9 cellular contexts compared by ENCODE assay signal in the genomic region with DNA sequence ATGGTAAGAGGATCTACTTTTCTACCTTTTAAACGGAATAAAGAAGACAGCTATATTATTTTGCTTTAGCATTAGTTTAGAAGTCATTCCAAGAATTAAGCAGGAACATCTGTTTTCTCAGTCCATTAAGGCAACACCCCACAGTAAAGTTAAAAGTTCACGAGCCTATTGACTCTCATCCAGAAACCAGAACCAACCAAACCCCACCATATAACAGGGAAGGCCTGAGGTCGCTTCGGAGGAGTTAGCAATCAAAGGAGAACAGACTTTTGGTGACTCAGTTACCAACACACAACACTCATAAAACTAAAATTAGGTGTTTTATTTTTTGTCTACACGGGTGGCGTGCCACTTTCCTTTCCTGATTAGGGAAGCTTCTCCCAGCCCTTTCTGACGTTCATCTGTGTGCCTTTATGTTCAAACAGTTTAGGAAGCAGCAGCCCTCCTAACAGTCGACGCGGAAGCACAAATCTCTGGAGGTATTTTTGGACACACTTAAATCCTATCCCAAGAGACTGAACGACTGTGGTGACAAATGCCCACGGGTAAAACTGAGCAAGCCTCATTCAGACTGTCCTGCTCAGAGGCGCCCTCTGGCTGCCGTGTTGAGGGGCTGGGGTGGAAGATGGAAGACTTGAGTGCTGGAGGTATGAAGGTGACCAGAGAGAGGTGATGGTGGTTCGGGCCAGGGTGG. TPM values are rescaled to one million over a fixed set of nuclear protein-coding genes. Genes with fewer than 3 reads are reported as not detected.
DNase-seq lines count a peak whose midpoint lies in the region; ATAC-seq and TF ChIP-seq lines count a peak whose summit lies in the region.
"Had no signal": no experiment of that assay in that cellular context is flagged by ENCODE, and none has a peak within 500 bp of the region (broad histone marks: within the 10 kb centered on the region; RNA-seq: fewer than 3 reads in every experiment).

No MANE protein-coding gene starts in this region.

- peak; percentile 97 for TF ChIP-seq CTCF in A673 (conservative IDR thresholded peaks at IDR 0.05; ENCODE audit: low read depth, low read length)

- H3K4me3 ChIP-seq in A673 (ENCODE audit: low read depth, low read length, poor library complexity, severe bottlenecking) (no peak overlapping the region), stomach smooth muscle (ENCODE audit: low read length in 2 of 2) (peak overlapping the region; percentile 13 to 40)

- H3K27ac Mint-ChIP-seq in natural killer cell treated with Interleukin-12 subunit alpha and Interleukin-12 subunit beta and Interleukin-15 and Interleukin-18, amount 100 ng/mL, for 72 hours = no peak overlapping the region

- H3K4me3 Mint-ChIP-seq in natural killer cell treated with Interleukin-12 subunit alpha and Interleukin-12 subunit beta and Interleukin-15 and Interleukin-18, amount 100 ng/mL, for 72 hours = no peak overlapping the region

- BruUV-seq in A673 (replicated peaks; lab: Mats Ljungman, UMichigan) = no TSS peak

- peaks cover 0 to 8% of the 10 kb centered on the region in 2 donors for H3K27me3 Mint-ChIP-seq in natural killer cell treated with Interleukin-12 subunit alpha and Interleukin-12 subunit beta and Interleukin-15 and Interleukin-18, amount 100 ng/mL, for 72 hours

- intact Hi-C loops in A673 (cut with micrococcal nuclease; ENCODE audit: unreplicated experiment) = loop anchor here (1.0 to 5.0 kb wide), 2 partner anchors 223 to 277 kb away; no protein-coding TSS in a partner anchor

- CTCF ChIA-PET in A673 (lab: Charles Lee) = interaction anchor here (0.6 to 1.4 kb wide), 3 partner anchors 11 to 277 kb away, joined by 3 to 4 read pairs (median 4); no protein-coding TSS in a partner anchor

- DNase-seq in A673 (ENCODE audit: low spot score) (peak; percentile 78), GM19240 (ENCODE audit: insufficient read length, low spot score) (peak; percentile 57), NOMO-1 treated with DMSO at 0.1 percent for 48 hours (lab: John Stamatoyannopoulos, UW; ENCODE audit: unreplicated experiment) (peak; percentile 66), activated T-cell treated with anti-CD3 and anti-CD28 coated beads for 24 hours (ENCODE audit: low read depth) (peak; percentile 68)
- DNase-seq in natural killer cell treated with Interleukin-12 subunit alpha and Interleukin-12 subunit beta and Interleukin-15 and Interleukin-18, amount 100 ng/mL, for 72 hours (ENCODE audit: low spot score) = no peak

- H3K4me1 ChIP-seq in A673 (ENCODE audit: insufficient read depth, low read length, poor library complexity, severe bottlenecking) (peaks cover 5% of the 10 kb centered on the region), stomach smooth muscle (ENCODE audit: control insufficient read depth, insufficient read depth, low read length) (peaks cover 21% of the 10 kb centered on the region)

- no peaks in the 10 kb centered on the region for H3K9me3 Mint-ChIP-seq in natural killer cell treated with Interleukin-12 subunit alpha and Interleukin-12 subunit beta and Interleukin-15 and Interleukin-18, amount 100 ng/mL, for 72 hours

- H3K4me1 Mint-ChIP-seq in natural killer cell treated with Interleukin-12 subunit alpha and Interleukin-12 subunit beta and Interleukin-15 and Interleukin-18, amount 100 ng/mL, for 72 hours (ENCODE audit: low read depth in 2 of 2) = peaks cover 0 to 3% of the 10 kb centered on the region in 2 donors

- no peaks in the 10 kb centered on the region for H3K36me3 Mint-ChIP-seq in natural killer cell treated with Interleukin-12 subunit alpha and Interleukin-12 subunit beta and Interleukin-15 and Interleukin-18, amount 100 ng/mL, for 72 hours

- H3K36me3 ChIP-seq in A673 (ENCODE audit: insufficient read depth, low read length, poor library complexity, severe bottlenecking) (no peaks in the 10 kb centered on the region), stomach smooth muscle (ENCODE audit: control insufficient read depth in 2 of 2, insufficient read depth in 2 of 2, low read length in 2 of 2) (peaks cover 0 to 4% of the 10 kb centered on the region in 2 donors)

- ATAC-seq in esophagus mucosa = peak; percentile 66
- ATAC-seq in natural killer cell treated with Interleukin-12 subunit alpha and Interleukin-12 subunit beta and Interleukin-15 and Interleukin-18, amount 100 ng/mL, for 72 hours = peak; percentile 76 to 81
- no peak for ATAC-seq in HG03520 (IDR thresholded peaks at IDR 0.05; ENCODE audit: unreplicated experiment)

- H3K9ac ChIP-seq in stomach smooth muscle (ENCODE audit: low read length in 2 of 2) = peak overlapping the region in 1 of 2 donors; percentile 5

- no peak overlapping the region for H3K27ac ChIP-seq in A673 (ENCODE audit: low read depth, low read length, poor library complexity, severe bottlenecking)
- H3K27ac ChIP-seq in stomach smooth muscle (ENCODE audit: low read length) = no peak overlapping the region

- no peaks in the 10 kb centered on the region for H3K9me3 ChIP-seq in A673 (ENCODE audit: low read depth, low read length, poor library complexity, severe bottlenecking)
- no peaks in the 10 kb centered on the region for H3K9me3 ChIP-seq in stomach smooth muscle (ENCODE audit: control insufficient read depth in 2 of 2, low read length in 2 of 2)

- H3K27me3 ChIP-seq in A673 (replicated peaks; ENCODE audit: insufficient read depth, low read depth, low read length, poor library complexity) = peaks cover 54% of the 10 kb centered on the region
- H3K27me3 ChIP-seq in stomach smooth muscle (ENCODE audit: control insufficient read depth in 1 of 2, insufficient read depth in 2 of 2, low read length in 2 of 2) = no peaks in the 10 kb centered on the region

- POLR2A ChIA-PET in A673 (lab: Charles Lee; ENCODE audit: low non-redundant PET) = no interaction called here

RNA-seq across cellular contexts. Expression of a gene that starts 8.6 kb away (rescaled TPM):
- total RNA-seq in A673 (2021) (not detected in 2 replicates), esophagus mucosa (0.48 TPM)
- total RNA-seq in natural killer cell treated with Interleukin-12 subunit alpha and Interleukin-12 subunit beta and Interleukin-15 and Interleukin-18, amount 100 ng/mL, for 72 hours = under 1 TPM in 1 of 2 donors, not detected in 1; 0.17 TPM
- total RNA-seq: pulmonary artery endothelial cell had no signal

RNA-seq across cellular contexts. Expression of a gene that starts 9.0 kb away (rescaled TPM):
- total RNA-seq in A673 (2021) (not detected in 2 replicates), esophagus mucosa (0.04 TPM)
- under 1 TPM; 0.26 to 0.56 TPM for total RNA-seq in natural killer cell treated with Interleukin-12 subunit alpha and Interleukin-12 subunit beta and Interleukin-15 and Interleukin-18, amount 100 ng/mL, for 72 hours
- total RNA-seq: pulmonary artery endothelial cell had no signal

RNA-seq across cellular contexts. Expression of a gene that starts 55.8 kb away (rescaled TPM):
- total RNA-seq in A673 (2021) = not detected in 2 replicates
- total RNA-seq in esophagus mucosa = 0.04 TPM
- not detected for total RNA-seq in natural killer cell treated with Interleukin-12 subunit alpha and Interleukin-12 subunit beta and Interleukin-15 and Interleukin-18, amount 100 ng/mL, for 72 hours
- total RNA-seq: pulmonary artery endothelial cell had no signal
